ENCODE assay signal across 17 cellular contexts in genomic region chr1:30444404-30444803, GRCh38.
DNase-seq lines count a peak whose midpoint lies in the region; ATAC-seq and TF ChIP-seq lines count a peak whose summit lies in the region.
"Had no signal": no experiment of that assay in that cellular context is flagged by ENCODE, and none has a peak within 500 bp of the region (broad histone marks: within the 10 kb centered on the region; RNA-seq: fewer than 3 reads in every experiment).

No MANE protein-coding gene starts in this region.

- no peak overlapping the region for H3K4ac ChIP-seq in H9 (ENCODE audit: low read depth, low read length)

- peak; percentile 10 for DNase-seq in activated CD8-positive, alpha-beta T cell treated with anti-CD3 and anti-CD28 coated beads, Interleukin-2, amount 10 ng/mL, durations not matched to agents 7 days and 5 days
- DNase-seq in activated CD8-positive, alpha-beta T cell treated with anti-CD3 and anti-CD28 coated beads for 36 hours: no peak
- peak; percentile 2 for DNase-seq in H9
- DNase-seq in esophagus muscularis mucosa (ENCODE audit: extremely low spot score): peak; percentile 26
- DNase-seq in type B pancreatic cell (ENCODE audit: extremely low spot score, unreplicated experiment): peak; percentile 51
- DNase-seq in GM13977 (ENCODE audit: low spot score): no peak
- no peak for DNase-seq in T1000 (lab: John Stamatoyannopoulos, UW)
- DNase-seq in NOMO-1 treated with dmso at 0.1 percent for 144 hours (lab: John Stamatoyannopoulos, UW; ENCODE audit: unreplicated experiment): no peak
- DNase-seq: CD4-positive, alpha-beta memory T cell; DMS79 treated with DMSO at 0.1 percent for 48 hours; GF-D8; GM23248; HCEC 1CT had no signal

- CTCF ChIA-PET in activated CD8-positive, alpha-beta T cell treated with anti-CD3 and anti-CD28 coated beads, Interleukin-2, amount 10 ng/mL, durations not matched to agents 7 days and 5 days (lab: Charles Lee): no interaction called here
- CTCF ChIA-PET in activated CD8-positive, alpha-beta T cell treated with anti-CD3 and anti-CD28 coated beads for 36 hours (lab: Charles Lee): no interaction called here

- no peak overlapping the region for H2BK15ac ChIP-seq in H9 (ENCODE audit: low read depth, low read length)

- TF ChIP-seq EP300 in esophagus muscularis mucosa (IDR thresholded peaks at IDR 0.05): no peak

- no peaks in the 10 kb centered on the region for H3K4me1 Mint-ChIP-seq in activated CD8-positive, alpha-beta T cell treated with anti-CD3 and anti-CD28 coated beads, Interleukin-2, amount 10 ng/mL, durations not matched to agents 7 days and 5 days (ENCODE audit: low read depth)
- H3K4me1 Mint-ChIP-seq in activated CD8-positive, alpha-beta T cell treated with anti-CD3 and anti-CD28 coated beads for 36 hours (ENCODE audit: low read depth): no peaks in the 10 kb centered on the region
- H3K4me1 Mint-ChIP-seq in H9 (peaks cover 0 to 3% of the 10 kb centered on the region in 2 experiments; a peak in 1 of 4 replicates), type B pancreatic cell (ENCODE audit: unreplicated experiment) (no peaks in the 10 kb centered on the region)
- H3K4me1 Mint-ChIP-seq: CD14-positive monocyte; CD4-positive, alpha-beta memory T cell had no signal

- TF ChIP-seq POLR2A in esophagus muscularis mucosa (IDR thresholded peaks at IDR 0.05; ENCODE audit: low read depth): no peak

- no peaks in the 10 kb centered on the region for H3K36me3 Mint-ChIP-seq in activated CD8-positive, alpha-beta T cell treated with anti-CD3 and anti-CD28 coated beads, Interleukin-2, amount 10 ng/mL, durations not matched to agents 7 days and 5 days (ENCODE audit: low read depth)
- H3K36me3 Mint-ChIP-seq in activated CD8-positive, alpha-beta T cell treated with anti-CD3 and anti-CD28 coated beads for 36 hours (ENCODE audit: low read depth): no peaks in the 10 kb centered on the region
- no peaks in the 10 kb centered on the region for H3K36me3 Mint-ChIP-seq in H9 (ENCODE audit: insufficient read depth in 1 of 3, low read depth in 3 of 3)
- no peaks in the 10 kb centered on the region for H3K36me3 Mint-ChIP-seq in type B pancreatic cell
- H3K36me3 Mint-ChIP-seq: CD14-positive monocyte; CD4-positive, alpha-beta memory T cell had no signal

- WGBS in H9 (ENCODE audit: extremely low coverage, insufficient read length, low lambda C conversion rate): no CpG with 5 or more reads among the region's 1 CpG
- 81% methylated on average over 1 of the region's 1 CpG for WGBS in esophagus muscularis mucosa

- no peak for ATAC-seq in activated CD8-positive, alpha-beta T cell treated with anti-CD3 and anti-CD28 coated beads, Interleukin-2, amount 10 ng/mL, durations not matched to agents 7 days and 5 days
- no peak for ATAC-seq in activated CD8-positive, alpha-beta T cell treated with anti-CD3 and anti-CD28 coated beads for 36 hours
- ATAC-seq: A549 had no signal

- H3K9ac ChIP-seq in H9 (ENCODE audit: extremely low read depth, insufficient read length, low read length): no peak overlapping the region
- H3K9ac ChIP-seq: BLaER1, GM23248 had no signal

- no peaks in the 10 kb centered on the region for H4K20me1 ChIP-seq in H9 (ENCODE audit: control insufficient read depth, insufficient read depth, insufficient read length)
- H4K20me1 ChIP-seq: BLaER1 had no signal

- H3K27me3 Mint-ChIP-seq in activated CD8-positive, alpha-beta T cell treated with anti-CD3 and anti-CD28 coated beads, Interleukin-2, amount 10 ng/mL, durations not matched to agents 7 days and 5 days (ENCODE audit: low read depth): no peaks in the 10 kb centered on the region
- peaks cover 2% of the 10 kb centered on the region for H3K27me3 Mint-ChIP-seq in activated CD8-positive, alpha-beta T cell treated with anti-CD3 and anti-CD28 coated beads for 36 hours
- peaks cover 3% of the 10 kb centered on the region; the same call in 1 of the 2 replicates for H3K27me3 Mint-ChIP-seq in H9 (ENCODE audit: low read depth)
- peaks cover 8% of the 10 kb centered on the region for H3K27me3 Mint-ChIP-seq in type B pancreatic cell

- no peak overlapping the region for H3K14ac ChIP-seq in H9 (ENCODE audit: insufficient read depth, low read length)

- H2AFZ ChIP-seq in H9 (ENCODE audit: low read length): no peak overlapping the region
- H2AFZ ChIP-seq: GM23248 had no signal

- intact Hi-C loops in activated CD8-positive, alpha-beta T cell treated with anti-CD3 and anti-CD28 coated beads for 36 hours (cut with micrococcal nuclease): no loop called here
- intact Hi-C loops in esophagus muscularis mucosa (cut with DNase I): no loop called here

- H3K27ac ChIP-seq in H9 (ENCODE audit: insufficient read length, low read depth, low read length): no peak overlapping the region
- H3K27ac ChIP-seq in esophagus muscularis mucosa (replicated peaks in 1 of 4): no peak overlapping the region
- H3K27ac ChIP-seq: 22Rv1, A549, BLaER1, GM23248 had no signal

- no peaks in the 10 kb centered on the region for H3K9me3 Mint-ChIP-seq in activated CD8-positive, alpha-beta T cell treated with anti-CD3 and anti-CD28 coated beads, Interleukin-2, amount 10 ng/mL, durations not matched to agents 7 days and 5 days (ENCODE audit: insufficient read depth)
- H3K9me3 Mint-ChIP-seq in activated CD8-positive, alpha-beta T cell treated with anti-CD3 and anti-CD28 coated beads for 36 hours: no peaks in the 10 kb centered on the region
- peaks cover 3% of the 10 kb centered on the region in 2 experiments; a peak in 3 of 5 replicates for H3K9me3 Mint-ChIP-seq in H9
- H3K9me3 Mint-ChIP-seq in type B pancreatic cell: no peaks in the 10 kb centered on the region
- H3K9me3 Mint-ChIP-seq: CD14-positive monocyte had no signal

- H3K9me3 ChIP-seq in H9 (ENCODE audit: control insufficient read depth, low read depth, low read length) (no peaks in the 10 kb centered on the region), esophagus muscularis mucosa (no peaks in the 10 kb centered on the region)
- H3K9me3 ChIP-seq: A549, BLaER1 had no signal

- no peak overlapping the region for H2BK12ac ChIP-seq in H9 (ENCODE audit: insufficient read length, low read depth, low read length)

- H3K4me3 Mint-ChIP-seq in activated CD8-positive, alpha-beta T cell treated with anti-CD3 and anti-CD28 coated beads, Interleukin-2, amount 10 ng/mL, durations not matched to agents 7 days and 5 days: no peak overlapping the region
- H3K4me3 Mint-ChIP-seq in activated CD8-positive, alpha-beta T cell treated with anti-CD3 and anti-CD28 coated beads for 36 hours: no peak overlapping the region
- H3K4me3 Mint-ChIP-seq in H9: no peak overlapping the region
- no peak overlapping the region for H3K4me3 Mint-ChIP-seq in type B pancreatic cell
- H3K4me3 Mint-ChIP-seq: CD14-positive monocyte; CD4-positive, alpha-beta memory T cell had no signal

- no peak overlapping the region for H4K5ac ChIP-seq in H9 (ENCODE audit: insufficient read length, low read depth, low read length)

- POLR2A ChIA-PET in activated CD8-positive, alpha-beta T cell treated with anti-CD3 and anti-CD28 coated beads, Interleukin-2, amount 10 ng/mL, durations not matched to agents 7 days and 5 days (lab: Charles Lee): no interaction called here
- POLR2A ChIA-PET in activated CD8-positive, alpha-beta T cell treated with anti-CD3 and anti-CD28 coated beads for 36 hours (lab: Charles Lee): no interaction called here

- no peak overlapping the region for H3K23ac ChIP-seq in H9 (ENCODE audit: insufficient read length, low read depth, low read length)

- no peaks in the 10 kb centered on the region for H3K23me2 ChIP-seq in H9 (ENCODE audit: insufficient read length, low read depth, low read length, poor library complexity, severe bottlenecking)

- no peak overlapping the region for H3K4me2 ChIP-seq in H9 (ENCODE audit: insufficient read depth, insufficient read length, low read length)
- H3K4me2 ChIP-seq: A549, BLaER1 had no signal

- in situ Hi-C loops in GM13977 (cut with MboI; ENCODE audit: low pct_unique_long_range_greater_than_20kb, low sequenced_read_pairs, unreplicated experiment): no loop called here

- H2BK5ac ChIP-seq in H9 (ENCODE audit: insufficient read length, low read length): no peak overlapping the region

- no peak overlapping the region for H2BK120ac ChIP-seq in H9 (ENCODE audit: low read depth, low read length, poor library complexity, severe bottlenecking)

- H3K79me2 ChIP-seq in H9 (ENCODE audit: insufficient read depth, low read length): no peaks in the 10 kb centered on the region

- no peak overlapping the region for H2AK5ac ChIP-seq in H9 (ENCODE audit: insufficient read length, low read length)

- H3T11ph ChIP-seq in H9 (ENCODE audit: low read length): no peak overlapping the region

- no peaks in the 10 kb centered on the region for H3K4me1 ChIP-seq in H9 (ENCODE audit: insufficient read depth, low read length)
- no peaks in the 10 kb centered on the region for H3K4me1 ChIP-seq in esophagus muscularis mucosa
- H3K4me1 ChIP-seq: A549, BLaER1 had no signal

- no peak overlapping the region for H4K91ac ChIP-seq in H9 (ENCODE audit: insufficient read length, low read depth, low read length)

- no peak overlapping the region for H4K8ac ChIP-seq in H9 (replicated peaks; ENCODE audit: insufficient read length, low read depth, low read length)

- H3K4me3 ChIP-seq in esophagus muscularis mucosa: no peak overlapping the region
- H3K4me3 ChIP-seq: A549, BLaER1, GM23248 had no signal

- H3K79me1 ChIP-seq in H9 (ENCODE audit: insufficient read depth, low read depth, low read length, poor library complexity, severe bottlenecking): no peaks in the 10 kb centered on the region

- no peaks in the 10 kb centered on the region for H3K36me3 ChIP-seq in esophagus muscularis mucosa
- H3K36me3 ChIP-seq: BLaER1 had no signal

- H3K56ac ChIP-seq in H9 (ENCODE audit: insufficient read length, low read depth, low read length): no peak overlapping the region

- no peak overlapping the region for H3K18ac ChIP-seq in H9 (ENCODE audit: insufficient read length, low read depth, low read length)

- no peak for TF ChIP-seq CTCF in activated CD8-positive, alpha-beta T cell treated with anti-CD3 and anti-CD28 coated beads for 36 hours (IDR thresholded peaks at IDR 0.05)
- TF ChIP-seq CTCF in H9 (conservative IDR thresholded peaks at IDR 0.05) (no peak), esophagus muscularis mucosa (IDR thresholded peaks at IDR 0.05) (no peak), type B pancreatic cell (conservative IDR thresholded peaks at IDR 0.05) (no peak), GM13977 (IDR thresholded peaks at IDR 0.05; ENCODE audit: extremely low read depth, insufficient read depth, missing control alignments) (no peak)

- H3K27ac Mint-ChIP-seq in activated CD8-positive, alpha-beta T cell treated with anti-CD3 and anti-CD28 coated beads, Interleukin-2, amount 10 ng/mL, durations not matched to agents 7 days and 5 days: no peak overlapping the region
- H3K27ac Mint-ChIP-seq in activated CD8-positive, alpha-beta T cell treated with anti-CD3 and anti-CD28 coated beads for 36 hours: no peak overlapping the region
- H3K27ac Mint-ChIP-seq in H9 (no peak overlapping the region), type B pancreatic cell (no peak overlapping the region)
- H3K27ac Mint-ChIP-seq: CD14-positive monocyte; CD4-positive, alpha-beta memory T cell had no signal

- no peak overlapping the region for H2BK20ac ChIP-seq in H9 (ENCODE audit: low read depth, low read length, poor library complexity, severe bottlenecking)

- H3K27me3 ChIP-seq in H9 (ENCODE audit: insufficient read depth, low read length): no peaks in the 10 kb centered on the region
- peaks cover 0 to 11% (median 0%) of the 10 kb centered on the region in 4 donors for H3K27me3 ChIP-seq in esophagus muscularis mucosa
- H3K27me3 ChIP-seq: BLaER1 had no signal

Comparison
In these comparisons a context has a peak if more than half of its experiments do, and no peak if none do; other contexts are left out.
1. DNase-seq: peak in activated CD8-positive, alpha-beta T cell treated with anti-CD3 and anti-CD28 coated beads, Interleukin-2, amount 10 ng/mL, durations not matched to agents 7 days and 5 days (single experiment), H9 (single experiment), esophagus muscularis mucosa (single experiment) and type B pancreatic cell (single experiment); none in activated CD8-positive, alpha-beta T cell treated with anti-CD3 and anti-CD28 coated beads for 36 hours (single experiment), GM13977 (single experiment), T1000 (single experiment) and NOMO-1 treated with dmso at 0.1 percent for 144 hours (single experiment).